21 cellular contexts compared by ENCODE assay signal in genomic region chr2:227513113-227513512, GRCh38. TPM values are rescaled to one million over a fixed set of nuclear protein-coding genes. Genes with fewer than 3 reads are reported as not detected.
DNase-seq lines count a peak whose midpoint lies in the region; ATAC-seq and TF ChIP-seq lines count a peak whose summit lies in the region.
"Had no signal": no experiment of that assay in that cellular context is flagged by ENCODE, and none has a peak within 500 bp of the region (broad histone marks: within the 10 kb centered on the region; RNA-seq: fewer than 3 reads in every experiment).

No MANE protein-coding gene starts in this region.

- no peak for ATAC-seq in HG02981 (IDR thresholded peaks at IDR 0.05; ENCODE audit: unreplicated experiment)
- ATAC-seq: left lobe of liver; natural killer cell; stimulated activated naive B cell treated with anti-CD40 and anti-IgM and Interleukin-4, amounts not matched to agents 10 μg/mL and 1 μg/mL and 100 μg/mL, for 72 hours; T-helper 17 cell had no signal

- peaks cover 50% of the 10 kb centered on the region for H3K4me1 ChIP-seq in cardiac muscle cell (ENCODE audit: low read depth)
- H3K4me1 ChIP-seq in right atrium auricular region, result peaks cover 0 to 83% of the 10 kb centered on the region in 2 donors

- no peak overlapping the region for H3K4me3 ChIP-seq in cardiac muscle cell
- no peak overlapping the region for H3K4me3 ChIP-seq in right atrium auricular region
- H3K4me3 ChIP-seq: gastrocnemius medialis, psoas muscle had no signal

- H3K27ac Mint-ChIP-seq in chondrocyte (ENCODE audit: unreplicated experiment), result peak overlapping the region; percentile 39
- H3K27ac Mint-ChIP-seq: activated T-helper 1 cell treated with anti-CD3 and anti-CD28 coated beads, Interleukin-12 subunit alpha, Interleukin-12 subunit beta, Interleukin-2, Interleukin-4 antibody, amounts not matched to agents 30 ng/mL and 10 ng/mL and 1 ng/mL, durations not matched to agents 14 hours and 24 hours and 36 hours; stimulated activated naive B cell treated with anti-CD40 and anti-IgM and Interleukin-4, amounts not matched to agents 10 μg/mL and 1 μg/mL and 100 μg/mL, for 72 hours; T-helper 17 cell had no signal

- H3K27me3 Mint-ChIP-seq in chondrocyte (ENCODE audit: low read depth), result no peaks in the 10 kb centered on the region
- H3K27me3 Mint-ChIP-seq: central memory CD8-positive, alpha-beta T cell; stimulated activated naive B cell treated with anti-CD40 and anti-IgM and Interleukin-4, amounts not matched to agents 10 μg/mL and 1 μg/mL and 100 μg/mL, for 72 hours; T-helper 17 cell had no signal

- H3K4me3 Mint-ChIP-seq in chondrocyte (ENCODE audit: unreplicated experiment), result no peak overlapping the region
- H3K4me3 Mint-ChIP-seq: activated T-helper 1 cell treated with anti-CD3 and anti-CD28 coated beads, Interleukin-12 subunit alpha, Interleukin-12 subunit beta, Interleukin-2, Interleukin-4 antibody, amounts not matched to agents 30 ng/mL and 10 ng/mL and 1 ng/mL, durations not matched to agents 14 hours and 24 hours and 36 hours; central memory CD8-positive, alpha-beta T cell; natural killer cell; stimulated activated naive B cell treated with anti-CD40 and anti-IgM and Interleukin-4, amounts not matched to agents 10 μg/mL and 1 μg/mL and 100 μg/mL, for 72 hours; T-helper 17 cell had no signal

- H3K36me3 ChIP-seq in cardiac muscle cell, result no peaks in the 10 kb centered on the region
- no peaks in the 10 kb centered on the region for H3K36me3 ChIP-seq in right atrium auricular region
- H3K36me3 ChIP-seq: gastrocnemius medialis had no signal

- H3K27ac ChIP-seq in cardiac muscle cell (peak overlapping the region; percentile 46), right atrium auricular region (no peak overlapping the region)
- H3K27ac ChIP-seq: gastrocnemius medialis, psoas muscle had no signal

- H3K9me3 Mint-ChIP-seq in chondrocyte (ENCODE audit: low read depth), result no peaks in the 10 kb centered on the region
- H3K9me3 Mint-ChIP-seq: activated T-helper 1 cell treated with anti-CD3 and anti-CD28 coated beads, Interleukin-12 subunit alpha, Interleukin-12 subunit beta, Interleukin-2, Interleukin-4 antibody, amounts not matched to agents 30 ng/mL and 10 ng/mL and 1 ng/mL, durations not matched to agents 14 hours and 24 hours and 36 hours; central memory CD8-positive, alpha-beta T cell; natural killer cell; stimulated activated naive B cell treated with anti-CD40 and anti-IgM and Interleukin-4, amounts not matched to agents 10 μg/mL and 1 μg/mL and 100 μg/mL, for 72 hours had no signal

- no peaks in the 10 kb centered on the region for H3K27me3 ChIP-seq in cardiac muscle cell
- H3K27me3 ChIP-seq in right atrium auricular region, result no peaks in the 10 kb centered on the region
- H3K27me3 ChIP-seq: gastrocnemius medialis had no signal

- H3K36me3 Mint-ChIP-seq in chondrocyte (ENCODE audit: low read depth), result no peaks in the 10 kb centered on the region
- H3K36me3 Mint-ChIP-seq: natural killer cell had no signal

- DNase-seq in cardiac muscle cell (ENCODE audit: low read depth in 1 of 2, low spot score in 1 of 2), result peak; percentile 31 to 38
- DNase-seq in right atrium auricular region (ENCODE audit: low spot score), result no peak
- no peak for DNase-seq in chondrocyte (ENCODE audit: low spot score)
- peak; percentile 53 for DNase-seq in islet precursor cell
- peak; percentile 60 for DNase-seq in superior temporal gyrus (ENCODE audit: extremely low spot score)
- DNase-seq in activated CD4-positive, alpha-beta T cell treated with anti-CD3 and anti-CD28 coated beads, Interleukin-2, amount 50 U/mL, for 4 hours, result no peak
- DNase-seq in activated T-cell treated with anti-CD3 and anti-CD28 coated beads, Interleukin-2, amount 50 U/mL, for 48 hours, result no peak
- DNase-seq: COR-L47; gastrocnemius medialis; MV-4-11; natural killer cell; NCI-H2081; NCI-H510A treated with DMSO at 0.1 percent for 48 hours; psoas muscle; SIG-M5; stimulated activated naive B cell treated with anti-CD40 and anti-IgM and Interleukin-4, amounts not matched to agents 10 μg/mL and 1 μg/mL and 100 μg/mL, for 72 hours; T-helper 17 cell had no signal

- no peak for TF ChIP-seq CTCF in cardiac muscle cell (IDR thresholded peaks at IDR 0.05; ENCODE audit: low read depth, low read length)
- no peak for TF ChIP-seq CTCF in right atrium auricular region (IDR thresholded peaks at IDR 0.05)
- no peak for TF ChIP-seq CTCF in chondrocyte (IDR thresholded peaks at IDR 0.05)

- H3K9me3 ChIP-seq in cardiac muscle cell (ENCODE audit: low read depth) (no peaks in the 10 kb centered on the region), right atrium auricular region (no peaks in the 10 kb centered on the region)
- H3K9me3 ChIP-seq: gastrocnemius medialis, psoas muscle had no signal

- peaks cover 73% of the 10 kb centered on the region for H3K4me1 Mint-ChIP-seq in chondrocyte (ENCODE audit: low read depth)

RNA-seq across cellular contexts. Expression of gene AGFG1, which starts 41.2 kb away (rescaled TPM):
- 34.0 and 35.3 TPM in 2 replicates for total RNA-seq in cardiac muscle cell
- polyA plus RNA-seq in cardiac muscle cell, result 39.0 and 55.3 TPM in 2 replicates
- 10 to 100 TPM; 47.8 to 75.7 TPM for total RNA-seq in right atrium auricular region
- 49.3 to 49.5 TPM (median 49.3 TPM) in 3 replicates for total RNA-seq in chondrocyte

Comparison
In these comparisons a context has a peak if more than half of its experiments do, and no peak if none do; other contexts are left out.
1. DNase-seq: peak in cardiac muscle cell (2 of 2), islet precursor cell (single experiment) and superior temporal gyrus (single experiment); none in right atrium auricular region (single experiment), chondrocyte (single experiment), activated CD4-positive, alpha-beta T cell treated with anti-CD3 and anti-CD28 coated beads, Interleukin-2, amount 50 U/mL, for 4 hours (0 of 2) and activated T-cell treated with anti-CD3 and anti-CD28 coated beads, Interleukin-2, amount 50 U/mL, for 48 hours (0 of 2).